ENCODE assay signal across 9 cellular contexts in genomic region chr2:152497481-152498052, GRCh38.
A peak's percentile ranks its signal among the peaks of the same experiment; 100 is the strongest.
DNase-seq lines count a peak whose midpoint lies in the region; TF ChIP-seq lines count a peak whose summit lies in the region.
"Had no signal": no experiment of that assay in that cellular context is flagged by ENCODE, and none has a peak within 500 bp of the region (broad histone marks: within the 10 kb centered on the region; RNA-seq: fewer than 3 reads in every experiment).

No MANE protein-coding gene starts in this region.

- TF ChIP-seq EP300 in tibial nerve (IDR thresholded peaks at IDR 0.05) = peak in 1 of 2 donors; percentile 15

- H3K4me1 ChIP-seq in tibial nerve = peaks cover 0 to 85% (median 52%) of the 10 kb centered on the region in 4 donors

- POLR2A ChIA-PET in activated CD4-positive, alpha-beta memory T cell treated with anti-CD3 and anti-CD28 coated beads, Interleukin-2, amount 10 ng/mL, durations not matched to agents 7 days and 5 days (lab: Charles Lee) = interaction anchor here (1.2 kb wide), 1 partner anchor 9 kb away, joined by 3 read pairs; no protein-coding TSS in a partner anchor

- TF ChIP-seq CTCF in coronary artery (IDR thresholded peaks at IDR 0.05) (no peak), tibial nerve (IDR thresholded peaks at IDR 0.05) (no peak), mesothelial cell of epicardium (IDR thresholded peaks at IDR 0.05; ENCODE audit: unreplicated experiment) (no peak)

- H3K27ac ChIP-seq in coronary artery (peak overlapping the region; percentile 1 to 42), tibial nerve (peak overlapping the region in 3 of 4 donors; percentile 14 to 92 (median 89))
- H3K27ac ChIP-seq: 22Rv1 had no signal

- no peak overlapping the region for H3K27ac Mint-ChIP-seq in activated CD4-positive, alpha-beta memory T cell treated with anti-CD3 and anti-CD28 coated beads, Interleukin-2, amount 10 ng/mL, durations not matched to agents 7 days and 5 days
- no peak overlapping the region for H3K27ac Mint-ChIP-seq in mesothelial cell of epicardium

- H3K27me3 Mint-ChIP-seq in activated CD4-positive, alpha-beta memory T cell treated with anti-CD3 and anti-CD28 coated beads, Interleukin-2, amount 10 ng/mL, durations not matched to agents 7 days and 5 days = peaks cover 12% of the 10 kb centered on the region
- no peaks in the 10 kb centered on the region for H3K27me3 Mint-ChIP-seq in mesothelial cell of epicardium (ENCODE audit: low read depth)

- DNase-seq in DMS 273 (lab: John Stamatoyannopoulos, UW; ENCODE audit: unreplicated experiment) (peak; percentile 65), DMS 273 treated with DMSO at 0.1 percent for 48 hours (lab: John Stamatoyannopoulos, UW) (no peak), HS-27A (ENCODE audit: low read depth) (peak; percentile 26), coronary artery (ENCODE audit: low spot score) (no peak), tibial nerve (ENCODE audit: low spot score in 2 of 2) (no peak), globus pallidus (ENCODE audit: low spot score) (no peak), mesothelial cell of epicardium (ENCODE audit: low spot score in 2 of 2, unreplicated experiment in 2 of 2) (no peak)
- no peak for DNase-seq in activated CD4-positive, alpha-beta memory T cell treated with anti-CD3 and anti-CD28 coated beads, Interleukin-2, amount 10 ng/mL, durations not matched to agents 7 days and 5 days

- H3K9me3 Mint-ChIP-seq in activated CD4-positive, alpha-beta memory T cell treated with anti-CD3 and anti-CD28 coated beads, Interleukin-2, amount 10 ng/mL, durations not matched to agents 7 days and 5 days = no peaks in the 10 kb centered on the region
- peaks cover 24% of the 10 kb centered on the region for H3K9me3 Mint-ChIP-seq in mesothelial cell of epicardium

- peaks cover 9% of the 10 kb centered on the region for H3K4me1 Mint-ChIP-seq in activated CD4-positive, alpha-beta memory T cell treated with anti-CD3 and anti-CD28 coated beads, Interleukin-2, amount 10 ng/mL, durations not matched to agents 7 days and 5 days
- H3K4me1 Mint-ChIP-seq in mesothelial cell of epicardium = peaks cover 33% of the 10 kb centered on the region

- H3K36me3 ChIP-seq in tibial nerve = no peaks in the 10 kb centered on the region

- H3K4me3 Mint-ChIP-seq in activated CD4-positive, alpha-beta memory T cell treated with anti-CD3 and anti-CD28 coated beads, Interleukin-2, amount 10 ng/mL, durations not matched to agents 7 days and 5 days = no peak overlapping the region
- no peak overlapping the region for H3K4me3 Mint-ChIP-seq in mesothelial cell of epicardium

- no peak for TF ChIP-seq POLR2A in tibial nerve (IDR thresholded peaks at IDR 0.05)

- CTCF ChIA-PET in activated CD4-positive, alpha-beta memory T cell treated with anti-CD3 and anti-CD28 coated beads, Interleukin-2, amount 10 ng/mL, durations not matched to agents 7 days and 5 days (lab: Charles Lee) = no interaction called here

- H3K9me3 ChIP-seq in tibial nerve = no peaks in the 10 kb centered on the region

- 53 to 70% methylated on average over 3 of the region's 3 CpGs for WGBS in tibial nerve, 2 donors

- no peak overlapping the region for H3K4me3 ChIP-seq in coronary artery
- H3K4me3 ChIP-seq in tibial nerve = no peak overlapping the region

- no peaks in the 10 kb centered on the region for H3K36me3 Mint-ChIP-seq in activated CD4-positive, alpha-beta memory T cell treated with anti-CD3 and anti-CD28 coated beads, Interleukin-2, amount 10 ng/mL, durations not matched to agents 7 days and 5 days (ENCODE audit: low read depth)
- peaks cover 13% of the 10 kb centered on the region for H3K36me3 Mint-ChIP-seq in mesothelial cell of epicardium

- H3K27me3 ChIP-seq in tibial nerve = no peaks in the 10 kb centered on the region

Comparison
In these comparisons a context has a peak if more than half of its experiments do, and no peak if none do; other contexts are left out.
1. DNase-seq: peak in DMS 273 (single experiment) and HS-27A (single experiment); none in DMS 273 treated with DMSO at 0.1 percent for 48 hours (single experiment), coronary artery (single experiment), tibial nerve (0 of 2), globus pallidus (single experiment), activated CD4-positive, alpha-beta memory T cell treated with anti-CD3 and anti-CD28 coated beads, Interleukin-2, amount 10 ng/mL, durations not matched to agents 7 days and 5 days (single experiment) and mesothelial cell of epicardium (0 of 2).